In the genomic region with DNA sequence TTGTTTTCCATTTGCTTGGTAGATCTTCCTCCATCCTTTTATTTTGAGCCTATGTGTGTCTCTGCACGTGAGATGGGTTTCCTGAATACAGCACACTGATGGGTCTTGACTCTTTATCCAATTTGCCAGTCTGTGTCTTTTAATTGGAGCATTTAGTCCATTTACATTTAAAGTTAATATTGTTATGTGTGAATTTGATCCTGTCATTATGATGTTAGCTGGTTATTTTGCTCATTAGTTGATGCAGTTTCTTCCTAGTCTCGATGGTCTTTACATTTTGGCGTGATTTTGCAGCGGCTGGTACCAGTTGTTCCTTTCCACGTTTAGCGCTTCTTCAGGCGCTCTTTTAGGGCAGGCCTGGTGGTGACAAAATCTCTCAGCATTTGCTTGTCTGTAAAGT, we compare ENCODE assay signal across 1 cellular context. TPM values are rescaled to one million over a fixed set of nuclear protein-coding genes. Genes with fewer than 3 reads are reported as not detected.
"Had no signal": no experiment of that assay in that cellular context is flagged by ENCODE, and none has a peak within 500 bp of the region (broad histone marks: within the 10 kb centered on the region; RNA-seq: fewer than 3 reads in every experiment).

No MANE protein-coding gene starts in this region.

RNA-seq across cellular contexts. Expression of gene IQUB, which starts 7.9 kb away (rescaled TPM):
- polyA plus RNA-seq: immature natural killer cell had no signal
